ENCODE assay signal across 14 cellular contexts in genomic region chr2:216188956-216189355, GRCh38.
DNase-seq lines count a peak whose midpoint lies in the region; ATAC-seq and TF ChIP-seq lines count a peak whose summit lies in the region.
"Had no signal": no experiment of that assay in that cellular context is flagged by ENCODE, and none has a peak within 500 bp of the region (broad histone marks: within the 10 kb centered on the region; RNA-seq: fewer than 3 reads in every experiment).

No MANE protein-coding gene starts in this region.

- H3K4me1 ChIP-seq in iPS-20b (ENCODE audit: insufficient read depth, low read length), result peaks cover 33% of the 10 kb centered on the region

- no peaks in the 10 kb centered on the region for H3K27me3 Mint-ChIP-seq in activated T-cell treated with anti-CD3 and anti-CD28 coated beads, Interleukin-2, amount 50 U/mL, for 24 hours
- no peaks in the 10 kb centered on the region for H3K27me3 Mint-ChIP-seq in activated naive CD8-positive, alpha-beta T cell treated with anti-CD3 and anti-CD28 coated beads, Interleukin-2, amount 10 ng/mL, durations not matched to agents 7 days and 5 days
- no peaks in the 10 kb centered on the region for H3K27me3 Mint-ChIP-seq in type B pancreatic cell

- H3K9me3 Mint-ChIP-seq in activated T-cell treated with anti-CD3 and anti-CD28 coated beads, Interleukin-2, amount 50 U/mL, for 24 hours, result no peaks in the 10 kb centered on the region
- no peaks in the 10 kb centered on the region for H3K9me3 Mint-ChIP-seq in activated naive CD8-positive, alpha-beta T cell treated with anti-CD3 and anti-CD28 coated beads, Interleukin-2, amount 10 ng/mL, durations not matched to agents 7 days and 5 days
- no peaks in the 10 kb centered on the region for H3K9me3 Mint-ChIP-seq in type B pancreatic cell

- POLR2A ChIA-PET in activated naive CD8-positive, alpha-beta T cell treated with anti-CD3 and anti-CD28 coated beads, Interleukin-2, amount 10 ng/mL, durations not matched to agents 7 days and 5 days (lab: Charles Lee), result no interaction called here

- no peak overlapping the region for H3K4me3 Mint-ChIP-seq in activated T-cell treated with anti-CD3 and anti-CD28 coated beads, Interleukin-2, amount 50 U/mL, for 24 hours
- no peak overlapping the region for H3K4me3 Mint-ChIP-seq in activated naive CD8-positive, alpha-beta T cell treated with anti-CD3 and anti-CD28 coated beads, Interleukin-2, amount 10 ng/mL, durations not matched to agents 7 days and 5 days
- no peak overlapping the region for H3K4me3 Mint-ChIP-seq in type B pancreatic cell

- peaks cover 79% of the 10 kb centered on the region for H3K36me3 ChIP-seq in iPS-20b (ENCODE audit: insufficient read depth, low read depth, low read length)

- no peak for DNase-seq in activated T-cell treated with anti-CD3 and anti-CD28 coated beads, Interleukin-2, amount 50 U/mL, for 24 hours
- no peak for DNase-seq in activated T-cell treated with anti-CD3 and anti-CD28 coated beads, Interleukin-2, amount 50 U/mL, for 48 hours
- DNase-seq in activated naive CD8-positive, alpha-beta T cell treated with anti-CD3 and anti-CD28 coated beads, Interleukin-2, amount 10 ng/mL, durations not matched to agents 7 days and 5 days, result no peak
- DNase-seq in type B pancreatic cell (ENCODE audit: extremely low spot score, unreplicated experiment) (no peak), GF-D8 (lab: John Stamatoyannopoulos, UW) (no peak)
- DNase-seq: ACHN; activated CD4-positive, alpha-beta T cell treated with anti-CD3 and anti-CD28 coated beads, Interleukin-2, amount 50 U/mL, for 4 hours; NCI-H2081; stimulated activated CD4-positive, alpha-beta T cell treated with anti-CD3 and anti-CD28 coated beads, Interleukin-2, amount 100 ng/mL, for 48 hours had no signal

- H3K9me3 ChIP-seq in iPS-20b (ENCODE audit: insufficient read depth, low read depth, low read length), result no peaks in the 10 kb centered on the region

- no peak for TF ChIP-seq CTCF in type B pancreatic cell (conservative IDR thresholded peaks at IDR 0.05)

- peak overlapping the region; percentile 80 for H3K27ac Mint-ChIP-seq in activated T-cell treated with anti-CD3 and anti-CD28 coated beads, Interleukin-2, amount 50 U/mL, for 24 hours
- peak overlapping the region; percentile 2 for H3K27ac Mint-ChIP-seq in activated naive CD8-positive, alpha-beta T cell treated with anti-CD3 and anti-CD28 coated beads, Interleukin-2, amount 10 ng/mL, durations not matched to agents 7 days and 5 days
- H3K27ac Mint-ChIP-seq in type B pancreatic cell, result peak overlapping the region; percentile 25

- peaks cover 95% of the 10 kb centered on the region for H3K36me3 Mint-ChIP-seq in activated T-cell treated with anti-CD3 and anti-CD28 coated beads, Interleukin-2, amount 50 U/mL, for 24 hours (ENCODE audit: low read depth)
- H3K36me3 Mint-ChIP-seq in activated naive CD8-positive, alpha-beta T cell treated with anti-CD3 and anti-CD28 coated beads, Interleukin-2, amount 10 ng/mL, durations not matched to agents 7 days and 5 days, result peaks cover 38% of the 10 kb centered on the region
- H3K36me3 Mint-ChIP-seq in type B pancreatic cell, result peaks cover 28% of the 10 kb centered on the region

- H3K4me3 ChIP-seq in iPS-20b (ENCODE audit: low read length), result no peak overlapping the region
- H3K4me3 ChIP-seq: hepatocyte had no signal

- H3K4me1 Mint-ChIP-seq in activated T-cell treated with anti-CD3 and anti-CD28 coated beads, Interleukin-2, amount 50 U/mL, for 24 hours (ENCODE audit: low read depth), result peaks cover 74% of the 10 kb centered on the region
- H3K4me1 Mint-ChIP-seq in activated naive CD8-positive, alpha-beta T cell treated with anti-CD3 and anti-CD28 coated beads, Interleukin-2, amount 10 ng/mL, durations not matched to agents 7 days and 5 days, result peaks cover 27% of the 10 kb centered on the region
- peaks cover 38% of the 10 kb centered on the region for H3K4me1 Mint-ChIP-seq in type B pancreatic cell (ENCODE audit: unreplicated experiment)

- ATAC-seq in activated naive CD8-positive, alpha-beta T cell treated with anti-CD3 and anti-CD28 coated beads, Interleukin-2, amount 10 ng/mL, durations not matched to agents 7 days and 5 days (ENCODE audit: low read depth), result no peak
- ATAC-seq in GM21576 (IDR thresholded peaks at IDR 0.05; ENCODE audit: unreplicated experiment) (no peak), HG03025 (IDR thresholded peaks at IDR 0.05; ENCODE audit: low FRiP score, unreplicated experiment) (no peak)

- H3K27ac ChIP-seq in iPS-20b (ENCODE audit: low read length), result peak overlapping the region; percentile 48
- H3K27ac ChIP-seq: HL-60 had no signal

- H3K9ac ChIP-seq in iPS-20b (ENCODE audit: low read depth, low read length), result no peak overlapping the region

- H3K27me3 ChIP-seq in iPS-20b (ENCODE audit: insufficient read depth, low read length), result no peaks in the 10 kb centered on the region
- H3K27me3 ChIP-seq: hepatocyte had no signal

Comparison
In these comparisons a context has a peak if more than half of its experiments do, and no peak if none do; other contexts are left out.
1. H3K27ac Mint-ChIP-seq: peak in every context shown above with its lines; median percentile 80 in activated T-cell treated with anti-CD3 and anti-CD28 coated beads, Interleukin-2, amount 50 U/mL, for 24 hours; 25 in type B pancreatic cell; 2 in activated naive CD8-positive, alpha-beta T cell treated with anti-CD3 and anti-CD28 coated beads, Interleukin-2, amount 10 ng/mL, durations not matched to agents 7 days and 5 days.